Comparison of ENCODE assay signal across 1 cellular context in genomic region chr19:1799695-1800342, GRCh38.
TF ChIP-seq lines count a peak whose summit lies in the region.

No MANE protein-coding gene starts in this region.

TF ChIP-seq in IMR-90, 13 proteins besides CTCF, POLR2A, EP300 and RAD21:
- TF ChIP-seq CEBPB (IDR thresholded peaks at IDR 0.05; ENCODE audit: low read depth, low read length) (no peak), NFE2L2 (IDR thresholded peaks at IDR 0.05; ENCODE audit: low read depth, low read length) (no peak)
